Comparison of ENCODE assay signal across 10 cellular contexts in the genomic region with DNA sequence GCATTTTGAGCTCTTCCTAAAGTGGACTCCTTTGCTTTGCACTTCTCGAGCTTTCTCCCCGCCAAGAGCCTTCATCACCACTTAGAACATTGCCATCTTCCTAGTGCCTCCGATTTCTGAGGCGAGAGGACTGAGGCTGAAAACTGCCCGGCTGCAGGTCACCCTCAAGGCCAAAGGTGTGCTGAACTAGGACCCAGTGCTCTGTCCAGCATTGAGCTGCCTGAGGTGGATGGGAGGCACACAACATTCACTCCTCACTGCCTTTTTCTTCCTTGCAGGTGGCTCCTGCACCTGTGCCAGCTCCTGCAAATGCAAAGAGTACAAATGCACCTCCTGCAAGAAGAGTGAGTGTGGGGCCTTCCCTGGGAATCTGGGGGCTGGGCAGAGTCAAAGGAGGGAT. TPM values are rescaled to one million over a fixed set of nuclear protein-coding genes. Genes with fewer than 3 reads are reported as not detected.
DNase-seq lines count a peak whose midpoint lies in the region; FAIRE-seq and TF ChIP-seq lines count a peak whose summit lies in the region.
"Had no signal": no experiment of that assay in that cellular context is flagged by ENCODE, and none has a peak within 500 bp of the region (broad histone marks: within the 10 kb centered on the region; RNA-seq: fewer than 3 reads in every experiment).

No MANE protein-coding gene starts in this region.

- H3K4me1 ChIP-seq in mammary epithelial cell (ENCODE audit: insufficient read depth, low read length): no peaks in the 10 kb centered on the region
- peaks cover 10 to 43% (median 22%) of the 10 kb centered on the region in 4 donors for H3K4me1 ChIP-seq in liver (ENCODE audit: control insufficient read depth in 4 of 4, insufficient read depth in 4 of 4, low read length in 3 of 4)
- H3K4me1 ChIP-seq: SJSA1 had no signal

- no peak overlapping the region for H3K27ac ChIP-seq in mammary epithelial cell (ENCODE audit: insufficient read depth, low read depth, low read length)
- H3K27ac ChIP-seq in liver (ENCODE audit: low read depth in 1 of 2, low read length in 2 of 2): peak overlapping the region; percentile 70 to 88
- H3K27ac ChIP-seq: SJSA1 had no signal

- CTCF ChIA-PET in MCF 10A (lab: Yijun Ruan, JAX): interaction anchor here (0.6 to 1.8 kb wide), 12 partner anchors 9 to 151 kb away, joined by 3 to 7 read pairs (median 4); a partner anchor contains a TSS
- CTCF ChIA-PET in mammary epithelial cell (lab: Charles Lee; ENCODE audit: low non-redundant PET): interaction anchor here (0.8 kb wide), 1 partner anchor 43 kb away, joined by 3 read pairs; no protein-coding TSS in a partner anchor

- TF ChIP-seq RAD21 in liver (IDR thresholded peaks at IDR 0.05): no peak

- no peak overlapping the region for H3K4me3 ChIP-seq in mammary epithelial cell (replicated peaks in 1 of 3; ENCODE audit: insufficient read depth in 1 of 3, low read depth in 2 of 3, low read length in 3 of 3)
- H3K4me3 ChIP-seq in liver (ENCODE audit: low read depth in 1 of 3, low read length in 3 of 3): peak overlapping the region in 2 of 3 donors; percentile 50 to 61
- H3K4me3 ChIP-seq: SJSA1 had no signal

- H3K27ac Mint-ChIP-seq in MCF 10A (ENCODE audit: low read depth, unreplicated experiment): no peak overlapping the region
- H3K27ac Mint-ChIP-seq in activated naive CD8-positive, alpha-beta T cell treated with anti-CD3 and anti-CD28 coated beads for 36 hours: no peak overlapping the region
- H3K27ac Mint-ChIP-seq in type B pancreatic cell: no peak overlapping the region

- POLR2A ChIA-PET in MCF 10A (lab: Yijun Ruan, JAX): interaction anchor here (0.5 to 2.8 kb wide), 12 partner anchors 13 to 801 kb away, joined by 3 to 27 read pairs (median 4); a partner anchor contains a TSS

- no peaks in the 10 kb centered on the region for H3K27me3 Mint-ChIP-seq in MCF 10A (ENCODE audit: insufficient read depth, unreplicated experiment)
- H3K27me3 Mint-ChIP-seq in activated naive CD8-positive, alpha-beta T cell treated with anti-CD3 and anti-CD28 coated beads for 36 hours: peaks cover 39% of the 10 kb centered on the region
- peaks cover 97% of the 10 kb centered on the region for H3K27me3 Mint-ChIP-seq in type B pancreatic cell

- dilution Hi-C loops in mammary epithelial cell (cut with HindIII; ENCODE audit: low sequenced_read_pairs): no loop called here

- H3K27me3 ChIP-seq in mammary epithelial cell (ENCODE audit: insufficient read depth, low read length): no peaks in the 10 kb centered on the region
- no peaks in the 10 kb centered on the region for H3K27me3 ChIP-seq in liver (ENCODE audit: control insufficient read depth in 4 of 4, insufficient read depth in 4 of 4, low read length in 3 of 4)

- H3K9me3 Mint-ChIP-seq in MCF 10A (ENCODE audit: unreplicated experiment) (no peaks in the 10 kb centered on the region), type B pancreatic cell (no peaks in the 10 kb centered on the region)
- no peaks in the 10 kb centered on the region for H3K9me3 Mint-ChIP-seq in activated naive CD8-positive, alpha-beta T cell treated with anti-CD3 and anti-CD28 coated beads for 36 hours

- H4K20me1 ChIP-seq in mammary epithelial cell (ENCODE audit: insufficient read depth, low read length): no peaks in the 10 kb centered on the region

- H2AFZ ChIP-seq in mammary epithelial cell (ENCODE audit: low read depth, low read length): no peak overlapping the region

- H3K36me3 ChIP-seq in mammary epithelial cell (ENCODE audit: insufficient read depth, low read length): no peaks in the 10 kb centered on the region
- H3K36me3 ChIP-seq in liver (ENCODE audit: control insufficient read depth in 4 of 4, insufficient read depth in 3 of 4, low read depth in 1 of 4, low read length in 3 of 4): no peaks in the 10 kb centered on the region
- H3K36me3 ChIP-seq: SJSA1 had no signal

- H3K4me3 Mint-ChIP-seq in MCF 10A (ENCODE audit: unreplicated experiment) (peak overlapping the region; percentile 25), type B pancreatic cell (peak overlapping the region; percentile 44)
- H3K4me3 Mint-ChIP-seq in activated naive CD8-positive, alpha-beta T cell treated with anti-CD3 and anti-CD28 coated beads for 36 hours: peak overlapping the region; percentile 70

- TF ChIP-seq CTCF in MCF 10A (IDR thresholded peaks at IDR 0.05; ENCODE audit: unreplicated experiment) (no peak), mammary epithelial cell (conservative IDR thresholded peaks at IDR 0.05 in 1 of 2, IDR thresholded peaks at IDR 0.05 in 1 of 2; ENCODE audit: extremely low read depth in 1 of 2, insufficient read depth in 1 of 2, low read depth in 1 of 2, low read length in 2 of 2) (no peak), liver (IDR thresholded peaks at IDR 0.05; ENCODE audit: low read depth, low read length, missing input control) (no peak), type B pancreatic cell (conservative IDR thresholded peaks at IDR 0.05) (no peak)

- intact Hi-C loops in MCF 10A (cut with micrococcal nuclease): loop anchor here (1.0 to 5.0 kb wide), 3 partner anchors 37 to 132 kb away; a partner anchor contains a TSS
- intact Hi-C loops in mammary epithelial cell (cut with micrococcal nuclease): loop anchor here (5.0 kb wide), 1 partner anchor 37 kb away; a partner anchor contains a TSS

- no TSS peak for BruUV-seq in MCF 10A (replicated peaks; lab: Mats Ljungman, UMichigan)
- no TSS peak for BruUV-seq in mammary epithelial cell (replicated peaks; lab: Mats Ljungman, UMichigan)

- in situ Hi-C loops in mammary epithelial cell (cut with MboI; ENCODE audit: low sequenced_read_pairs in 2 of 2): no loop called here

- DNase-seq in MCF 10A (ENCODE audit: unreplicated experiment): no peak
- no peak for DNase-seq in mammary epithelial cell
- DNase-seq in activated naive CD8-positive, alpha-beta T cell treated with anti-CD3 and anti-CD28 coated beads for 36 hours: no peak
- no peak for DNase-seq in type B pancreatic cell (ENCODE audit: extremely low spot score, unreplicated experiment)
- no peak for DNase-seq in HTR-8/SVneo (ENCODE audit: insufficient read length, low spot score)
- DNase-seq in GM19238 (ENCODE audit: insufficient read length, low spot score): no peak
- DNase-seq in NCI-H446 (lab: John Stamatoyannopoulos, UW): no peak

- WGBS in mammary epithelial cell (ENCODE audit: low coverage, missing lambda C conversion rate): 85% methylated on average over 5 of the region's 5 CpGs
- 41% methylated on average over 5 of the region's 5 CpGs for WGBS in liver

- FAIRE-seq in HTR-8/SVneo (lab: Jason Lieb, UNC): no peak

- H3K9me3 ChIP-seq in mammary epithelial cell (replicated peaks; ENCODE audit: insufficient read depth, low read length) (no peaks in the 10 kb centered on the region), liver (ENCODE audit: control insufficient read depth in 4 of 4, low read length in 3 of 4) (no peaks in the 10 kb centered on the region)
- H3K9me3 ChIP-seq: SJSA1 had no signal

- H3K9ac ChIP-seq in mammary epithelial cell (ENCODE audit: insufficient read depth, low read length) (no peak overlapping the region), liver (ENCODE audit: low read depth in 1 of 2, low read length in 2 of 2) (peak overlapping the region; percentile 46 to 51)

- H3K4me1 Mint-ChIP-seq in MCF 10A (ENCODE audit: insufficient read depth, unreplicated experiment) (peaks cover 3% of the 10 kb centered on the region), type B pancreatic cell (ENCODE audit: unreplicated experiment) (no peaks in the 10 kb centered on the region)
- peaks cover 17% of the 10 kb centered on the region for H3K4me1 Mint-ChIP-seq in activated naive CD8-positive, alpha-beta T cell treated with anti-CD3 and anti-CD28 coated beads for 36 hours

- no peaks in the 10 kb centered on the region for H3K79me2 ChIP-seq in mammary epithelial cell (ENCODE audit: insufficient read depth, low read length)

- H3K36me3 Mint-ChIP-seq in MCF 10A (ENCODE audit: insufficient read depth, unreplicated experiment) (no peaks in the 10 kb centered on the region), type B pancreatic cell (no peaks in the 10 kb centered on the region)
- H3K36me3 Mint-ChIP-seq in activated naive CD8-positive, alpha-beta T cell treated with anti-CD3 and anti-CD28 coated beads for 36 hours: no peaks in the 10 kb centered on the region

- H3K4me2 ChIP-seq in mammary epithelial cell (ENCODE audit: insufficient read depth, low read depth, low read length): no peak overlapping the region

RNA-seq across cellular contexts. Expression of a gene that starts 5.4 kb away (rescaled TPM):
- total RNA-seq in MCF 10A (2022): not detected in 2 replicates
- not detected for total RNA-seq in mammary epithelial cell
- polyA plus RNA-seq in mammary epithelial cell: 0.65 TPM
- not detected for polyA minus RNA-seq in mammary epithelial cell
- total RNA-seq in activated naive CD8-positive, alpha-beta T cell treated with anti-CD3 and anti-CD28 coated beads for 36 hours: not detected
- 10 to 100 TPM; 10.1 to 21.9 TPM for total RNA-seq in liver
- polyA plus RNA-seq in liver: 100 to 1,000 TPM; 127 to 511 TPM
- not detected in 2 replicates for total RNA-seq in type B pancreatic cell (ENCODE audit: low replicate concordance)
- total RNA-seq: SJSA1 had no signal
- polyA plus RNA-seq: BJ had no signal

RNA-seq across cellular contexts. Expression of a gene that starts 7.9 kb away (rescaled TPM):
- total RNA-seq in MCF 10A (2022) (not detected in 2 replicates), mammary epithelial cell (not detected), liver (1 to 10 TPM in 1 of 2 donors, not detected in 1; 1.5 TPM), type B pancreatic cell (ENCODE audit: low replicate concordance) (not detected in 2 replicates)
- polyA plus RNA-seq in mammary epithelial cell (not detected), liver (1 to 10 TPM in 1 of 2 donors, not detected in 1; 1.2 TPM)
- not detected for polyA minus RNA-seq in mammary epithelial cell
- total RNA-seq in activated naive CD8-positive, alpha-beta T cell treated with anti-CD3 and anti-CD28 coated beads for 36 hours: not detected
- total RNA-seq: SJSA1 had no signal
- polyA plus RNA-seq: BJ had no signal

RNA-seq across cellular contexts. Expression of a gene that starts 11.4 kb away (rescaled TPM):
- not detected in 2 replicates for total RNA-seq in MCF 10A (2022)
- 1 to 10 TPM in 1 of 2 donors, not detected in 1; 2.5 TPM for total RNA-seq in mammary epithelial cell
- not detected for polyA plus RNA-seq in mammary epithelial cell
- polyA minus RNA-seq in mammary epithelial cell: not detected
- total RNA-seq in activated naive CD8-positive, alpha-beta T cell treated with anti-CD3 and anti-CD28 coated beads for 36 hours: not detected
- total RNA-seq in liver: 100 to 1,000 TPM in 1 of 2 donors, 10 to 100 TPM in 1; 20.4 to 159 TPM
- 100 to 1,000 TPM; 229 to 343 TPM for polyA plus RNA-seq in liver
- total RNA-seq in type B pancreatic cell (ENCODE audit: low replicate concordance): not detected in 2 replicates

RNA-seq across cellular contexts. Expression of a gene that starts 13.9 kb away (rescaled TPM):
- 1.7 and 2.4 TPM in 2 replicates for total RNA-seq in MCF 10A (2022)
- 1 to 10 TPM; 4.2 to 8.6 TPM for total RNA-seq in mammary epithelial cell
- 7.1 TPM for polyA plus RNA-seq in mammary epithelial cell
- polyA minus RNA-seq in mammary epithelial cell: not detected
- 10 to 100 TPM; 13.1 to 13.2 TPM for total RNA-seq in activated naive CD8-positive, alpha-beta T cell treated with anti-CD3 and anti-CD28 coated beads for 36 hours
- total RNA-seq in liver: 100 to 1,000 TPM in 1 of 2 donors, 10 to 100 TPM in 1; 14.2 to 142 TPM
- polyA plus RNA-seq in liver: 100 to 1,000 TPM; 126 to 895 TPM
- 5.9 and 6.5 TPM in 2 replicates for total RNA-seq in type B pancreatic cell (ENCODE audit: low replicate concordance)
- total RNA-seq: SJSA1 had no signal

RNA-seq across cellular contexts. Expression of a gene that starts 18.3 kb away (rescaled TPM):
- total RNA-seq in MCF 10A (2022) (518 and 934 TPM in 2 replicates), mammary epithelial cell (100 to 1,000 TPM; 259 to 468 TPM), liver (1,000 to 10,000 TPM in 1 of 2 donors, 100 to 1,000 TPM in 1; 206 to 1,831 TPM), type B pancreatic cell (ENCODE audit: low replicate concordance) (7.8 and 12.5 TPM in 2 replicates)
- polyA plus RNA-seq in mammary epithelial cell (2,254 TPM), liver (1,000 to 10,000 TPM in 1 of 2 donors, 100 to 1,000 TPM in 1; 336 to 1,280 TPM)
- polyA minus RNA-seq in mammary epithelial cell: 623 TPM
- 10 to 100 TPM; 67.1 to 68.9 TPM for total RNA-seq in activated naive CD8-positive, alpha-beta T cell treated with anti-CD3 and anti-CD28 coated beads for 36 hours

Comparison
In these comparisons a context has a peak if more than half of its experiments do, and no peak if none do; other contexts are left out.
1. H3K4me3 ChIP-seq: peak in liver (2 of 3); none in mammary epithelial cell (0 of 3).
2. RNA of a gene that starts 5.4 kb away (total RNA-seq): 10.1 to 21.9 TPM in liver; not detected in mammary epithelial cell, not detected in MCF 10A, not detected in activated naive CD8-positive, alpha-beta T cell treated with anti-CD3 and anti-CD28 coated beads for 36 hours and not detected in type B pancreatic cell; every median in the first group is over 4 times any median in the second.
3. RNA of a gene that starts 11.4 kb away (total RNA-seq): 20.4 to 159 TPM in liver; 2.5 TPM in mammary epithelial cell, not detected in activated naive CD8-positive, alpha-beta T cell treated with anti-CD3 and anti-CD28 coated beads for 36 hours, not detected in MCF 10A and not detected in type B pancreatic cell; every median in the first group is over 4 times any median in the second.
4. Peak in every context shown above with its lines, with median percentiles within 50 percentile points of each other: H3K4me3 Mint-ChIP-seq.